ENCODE assay signal across 30 cellular contexts in the genomic region with DNA sequence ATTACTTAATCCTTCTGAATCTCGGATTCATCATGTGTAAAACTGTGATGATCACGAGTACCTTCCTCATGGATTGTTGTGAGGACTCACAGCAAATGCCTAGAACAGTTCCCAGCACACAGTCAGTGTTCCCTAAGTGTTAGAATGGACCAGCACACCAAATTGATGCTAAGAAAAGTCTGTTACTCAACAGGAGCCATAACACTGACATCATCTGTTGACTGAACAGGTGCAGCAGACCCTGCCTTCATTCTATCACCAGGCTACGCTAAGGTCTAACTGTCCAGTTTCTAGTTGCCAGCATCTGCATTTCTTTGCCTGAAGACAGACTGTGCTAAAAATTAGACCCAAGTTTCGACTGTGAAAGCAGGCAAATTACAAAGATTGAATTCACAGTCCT.
"Had no signal": no experiment of that assay in that cellular context is flagged by ENCODE, and none has a peak within 500 bp of the region (broad histone marks: within the 10 kb centered on the region; RNA-seq: fewer than 3 reads in every experiment).

No MANE protein-coding gene starts in this region.

- H3K4me3 Mint-ChIP-seq: activated CD4-positive, alpha-beta memory T cell treated with anti-CD3 and anti-CD28 coated beads for 36 hours; activated CD4-positive, alpha-beta T cell treated with anti-CD3 and anti-CD28 coated beads for 36 hours; activated CD4-positive, alpha-beta T cell treated with anti-CD3 and anti-CD28 coated beads, Interleukin-2, amount 10 ng/mL, durations not matched to agents 24 days and 14 days; activated CD8-positive, alpha-beta memory T cell treated with anti-CD3 and anti-CD28 coated beads, Interleukin-2, amount 10 ng/mL, durations not matched to agents 7 days and 5 days; activated CD8-positive, alpha-beta T cell treated with anti-CD3 and anti-CD28 coated beads, Interleukin-2, amount 10 ng/mL, durations not matched to agents 7 days and 5 days; activated naive CD4-positive, alpha-beta T cell treated with anti-CD3 and anti-CD28 coated beads for 36 hours; activated naive CD8-positive, alpha-beta T cell treated with anti-CD3 and anti-CD28 coated beads, Interleukin-2, amount 10 ng/mL, durations not matched to agents 7 days and 5 days; activated T-helper 1 cell treated with anti-CD3 and anti-CD28 coated beads, Interleukin-12 subunit alpha, Interleukin-12 subunit beta, Interleukin-2, Interleukin-4 antibody, amounts not matched to agents 30 ng/mL and 10 ng/mL and 1 ng/mL, durations not matched to agents 14 hours and 24 hours and 36 hours; brain; central memory CD8-positive, alpha-beta T cell; dendritic cell treated with granulocyte-macrophage colony-stimulating factor and Interleukin-4, amounts not matched to agents 40 ng/mL and 50 ng/mL, for 4 days; endodermal cell had no signal

- H3K9me3 ChIP-seq: ascending aorta, esophagus muscularis mucosa, gastrocnemius medialis had no signal

- ATAC-seq: activated CD4-positive, alpha-beta T cell treated with anti-CD3 and anti-CD28 coated beads for 36 hours; activated CD8-positive, alpha-beta memory T cell treated with anti-CD3 and anti-CD28 coated beads, Interleukin-2, amount 10 ng/mL, durations not matched to agents 7 days and 5 days; activated CD8-positive, alpha-beta T cell treated with anti-CD3 and anti-CD28 coated beads, Interleukin-2, amount 10 ng/mL, durations not matched to agents 7 days and 5 days; activated naive CD4-positive, alpha-beta T cell treated with anti-CD3 and anti-CD28 coated beads, Interleukin-2, amount 50 U/mL, for 72 hours; gastrocnemius medialis had no signal

- H3K36me3 ChIP-seq: ascending aorta, gastrocnemius medialis had no signal

- H3K27me3 ChIP-seq: ascending aorta, dorsolateral prefrontal cortex, esophagus muscularis mucosa, foreskin keratinocyte, gastrocnemius medialis had no signal

- H3K9me3 Mint-ChIP-seq: activated CD4-positive, alpha-beta memory T cell treated with anti-CD3 and anti-CD28 coated beads for 36 hours; activated CD4-positive, alpha-beta T cell treated with anti-CD3 and anti-CD28 coated beads, Interleukin-2, amount 10 ng/mL, durations not matched to agents 24 days and 14 days; activated naive CD4-positive, alpha-beta T cell treated with anti-CD3 and anti-CD28 coated beads for 36 hours; activated naive CD4-positive, alpha-beta T cell treated with anti-CD3 and anti-CD28 coated beads, Interleukin-2, amount 50 U/mL, for 72 hours; activated T-helper 1 cell treated with anti-CD3 and anti-CD28 coated beads, Interleukin-12 subunit alpha, Interleukin-12 subunit beta, Interleukin-2, Interleukin-4 antibody, amounts not matched to agents 30 ng/mL and 10 ng/mL and 1 ng/mL, durations not matched to agents 14 hours and 24 hours and 36 hours; activated T-helper 2 cell treated with anti-CD3 and anti-CD28 coated beads, Interferon-gamma antibody, Interleukin-2, Interleukin-4, amounts not matched to agents 10 μg/mL and 5 μg/mL and 100 μg/mL, durations not matched to agents 14 hours and 24 hours and 36 hours; central memory CD8-positive, alpha-beta T cell; dendritic cell treated with granulocyte-macrophage colony-stimulating factor and Interleukin-4, amounts not matched to agents 40 ng/mL and 50 ng/mL, for 4 days; endodermal cell had no signal

- H3K4me3 ChIP-seq: ascending aorta, coronary artery, dorsolateral prefrontal cortex, esophagus muscularis mucosa, gastrocnemius medialis had no signal

- DNase-seq: activated CD4-positive, alpha-beta memory T cell treated with anti-CD3 and anti-CD28 coated beads for 36 hours; activated CD4-positive, alpha-beta T cell treated with anti-CD3 and anti-CD28 coated beads for 36 hours; activated CD4-positive, alpha-beta T cell treated with anti-CD3 and anti-CD28 coated beads, Interleukin-2, amount 10 ng/mL, durations not matched to agents 24 days and 14 days; activated CD4-positive, CD25-positive, alpha-beta regulatory T cell; activated CD4-positive, CD25-positive, alpha-beta regulatory T cell treated with anti-CD3 and anti-CD28 coated beads, Interleukin-2, amount 50 U/mL, for 72 hours; activated CD8-positive, alpha-beta memory T cell treated with anti-CD3 and anti-CD28 coated beads, Interleukin-2, amount 10 ng/mL, durations not matched to agents 7 days and 5 days; activated CD8-positive, alpha-beta memory T cell treated with anti-CD3 and anti-CD28 coated beads, Interleukin-2, amount 50 U/mL, for 4 hours; activated CD8-positive, alpha-beta T cell treated with anti-CD3 and anti-CD28 coated beads, Interleukin-2, amount 10 ng/mL, durations not matched to agents 7 days and 5 days; activated effector memory CD4-positive, alpha-beta T cell treated with anti-CD3 and anti-CD28 coated beads, Interleukin-2, amount 50 U/mL, for 16 hours; activated naive CD4-positive, alpha-beta T cell treated with anti-CD3 and anti-CD28 coated beads for 36 hours; activated naive CD8-positive, alpha-beta T cell treated with anti-CD3 and anti-CD28 coated beads, Interleukin-2, amount 10 ng/mL, durations not matched to agents 7 days and 5 days; activated T-cell treated with anti-CD3 and anti-CD28 coated beads, Interleukin-2, amount 50 U/mL, for 1 hour; activated T-cell treated with anti-CD3 and anti-CD28 coated beads, Interleukin-2, amount 50 U/mL, for 48 hours; dorsolateral prefrontal cortex; effector memory CD4-positive, alpha-beta T cell; endodermal cell; erythroblast; gastrocnemius medialis; glutamatergic neuron; T-helper 2 cell had no signal

- H3K27me3 Mint-ChIP-seq: activated CD4-positive, alpha-beta memory T cell treated with anti-CD3 and anti-CD28 coated beads for 36 hours; activated CD4-positive, alpha-beta T cell treated with anti-CD3 and anti-CD28 coated beads for 36 hours; activated CD4-positive, alpha-beta T cell treated with anti-CD3 and anti-CD28 coated beads, Interleukin-2, amount 10 ng/mL, durations not matched to agents 24 days and 14 days; activated CD8-positive, alpha-beta memory T cell treated with anti-CD3 and anti-CD28 coated beads, Interleukin-2, amount 10 ng/mL, durations not matched to agents 7 days and 5 days; brain; central memory CD8-positive, alpha-beta T cell; dendritic cell treated with granulocyte-macrophage colony-stimulating factor and Interleukin-4, amounts not matched to agents 40 ng/mL and 50 ng/mL, for 4 days had no signal

- H3K27ac ChIP-seq: ascending aorta, coronary artery, dorsolateral prefrontal cortex, esophagus muscularis mucosa, foreskin keratinocyte, gastrocnemius medialis had no signal

- H3K4me1 ChIP-seq: ascending aorta, esophagus muscularis mucosa, gastrocnemius medialis had no signal

- H3K27ac Mint-ChIP-seq: activated CD4-positive, alpha-beta memory T cell treated with anti-CD3 and anti-CD28 coated beads for 36 hours; activated CD4-positive, alpha-beta T cell treated with anti-CD3 and anti-CD28 coated beads for 36 hours; activated CD4-positive, alpha-beta T cell treated with anti-CD3 and anti-CD28 coated beads, Interleukin-2, amount 10 ng/mL, durations not matched to agents 24 days and 14 days; activated CD8-positive, alpha-beta memory T cell treated with anti-CD3 and anti-CD28 coated beads, Interleukin-2, amount 10 ng/mL, durations not matched to agents 7 days and 5 days; activated CD8-positive, alpha-beta T cell treated with anti-CD3 and anti-CD28 coated beads, Interleukin-2, amount 10 ng/mL, durations not matched to agents 7 days and 5 days; activated naive CD4-positive, alpha-beta T cell treated with anti-CD3 and anti-CD28 coated beads for 36 hours; activated naive CD4-positive, alpha-beta T cell treated with anti-CD3 and anti-CD28 coated beads, Interleukin-2, amount 50 U/mL, for 72 hours; activated naive CD8-positive, alpha-beta T cell treated with anti-CD3 and anti-CD28 coated beads, Interleukin-2, amount 10 ng/mL, durations not matched to agents 7 days and 5 days; activated T-helper 1 cell treated with anti-CD3 and anti-CD28 coated beads, Interleukin-12 subunit alpha, Interleukin-12 subunit beta, Interleukin-2, Interleukin-4 antibody, amounts not matched to agents 30 ng/mL and 10 ng/mL and 1 ng/mL, durations not matched to agents 14 hours and 24 hours and 36 hours; activated T-helper 2 cell treated with anti-CD3 and anti-CD28 coated beads, Interferon-gamma antibody, Interleukin-2, Interleukin-4, amounts not matched to agents 10 μg/mL and 5 μg/mL and 100 μg/mL, durations not matched to agents 14 hours and 24 hours and 36 hours; brain; dendritic cell treated with granulocyte-macrophage colony-stimulating factor and Interleukin-4, amounts not matched to agents 40 ng/mL and 50 ng/mL, for 4 days; endodermal cell had no signal
